In genomic region chr7:36792421-36792820, GRCh38 we compare ENCODE assay signal across 20 cellular contexts.
A peak's percentile ranks its signal among the peaks of the same experiment; 100 is the strongest.
DNase-seq lines count a peak whose midpoint lies in the region; ATAC-seq and TF ChIP-seq lines count a peak whose summit lies in the region.
"Had no signal": no experiment of that assay in that cellular context is flagged by ENCODE, and none has a peak within 500 bp of the region (broad histone marks: within the 10 kb centered on the region; RNA-seq: fewer than 3 reads in every experiment).

No MANE protein-coding gene starts in this region.

- H3K27ac Mint-ChIP-seq in natural killer cell, result peak overlapping the region; percentile 96 to 97
- no peak overlapping the region for H3K27ac Mint-ChIP-seq in activated T-helper 2 cell treated with anti-CD3 and anti-CD28 coated beads, Interferon-gamma antibody, Interleukin-2, Interleukin-4, amounts not matched to agents 10 μg/mL and 5 μg/mL and 100 μg/mL, durations not matched to agents 14 hours and 24 hours and 36 hours
- H3K27ac Mint-ChIP-seq: activated CD4-positive, alpha-beta T cell treated with anti-CD3 and anti-CD28 coated beads for 36 hours; activated naive CD8-positive, alpha-beta T cell treated with anti-CD3 and anti-CD28 coated beads, Interleukin-2, amount 10 ng/mL, durations not matched to agents 7 days and 5 days; stimulated activated naive CD8-positive, alpha-beta T cell treated with anti-CD3 and anti-CD28 coated beads, Interleukin-15, Interleukin-2, amounts not matched to agents 100 ng/mL and 50 ng/mL, for 24 hours had no signal

- peak overlapping the region; percentile 38 for H3K4me3 Mint-ChIP-seq in natural killer cell
- no peak overlapping the region for H3K4me3 Mint-ChIP-seq in activated T-helper 2 cell treated with anti-CD3 and anti-CD28 coated beads, Interferon-gamma antibody, Interleukin-2, Interleukin-4, amounts not matched to agents 10 μg/mL and 5 μg/mL and 100 μg/mL, durations not matched to agents 14 hours and 24 hours and 36 hours (ENCODE audit: low read depth)
- H3K4me3 Mint-ChIP-seq: activated CD4-positive, alpha-beta T cell treated with anti-CD3 and anti-CD28 coated beads for 36 hours; activated naive CD8-positive, alpha-beta T cell treated with anti-CD3 and anti-CD28 coated beads, Interleukin-2, amount 10 ng/mL, durations not matched to agents 7 days and 5 days; CD14-positive monocyte; stimulated activated naive CD8-positive, alpha-beta T cell treated with anti-CD3 and anti-CD28 coated beads, Interleukin-15, Interleukin-2, amounts not matched to agents 100 ng/mL and 50 ng/mL, for 24 hours; T-helper 17 cell had no signal

- no peaks in the 10 kb centered on the region for H3K36me3 Mint-ChIP-seq in natural killer cell
- H3K36me3 Mint-ChIP-seq in activated T-helper 2 cell treated with anti-CD3 and anti-CD28 coated beads, Interferon-gamma antibody, Interleukin-2, Interleukin-4, amounts not matched to agents 10 μg/mL and 5 μg/mL and 100 μg/mL, durations not matched to agents 14 hours and 24 hours and 36 hours (ENCODE audit: low read depth), result no peaks in the 10 kb centered on the region
- H3K36me3 Mint-ChIP-seq: CD14-positive monocyte had no signal

- peaks cover 83 to 88% of the 10 kb centered on the region in 2 donors for H3K4me1 Mint-ChIP-seq in natural killer cell
- H3K4me1 Mint-ChIP-seq in activated T-helper 2 cell treated with anti-CD3 and anti-CD28 coated beads, Interferon-gamma antibody, Interleukin-2, Interleukin-4, amounts not matched to agents 10 μg/mL and 5 μg/mL and 100 μg/mL, durations not matched to agents 14 hours and 24 hours and 36 hours (ENCODE audit: low read depth), result peaks cover 52% of the 10 kb centered on the region

- DNase-seq in natural killer cell, result no peak
- DNase-seq in NCI-H2196 treated with DMSO at 0.1 percent for 48 hours (lab: John Stamatoyannopoulos, UW; ENCODE audit: unreplicated experiment), result no peak
- no peak for DNase-seq in NCI-H446 (lab: John Stamatoyannopoulos, UW)
- no peak for DNase-seq in activated T-helper 2 cell treated with anti-CD3 and anti-CD28 coated beads, Interferon-gamma antibody, Interleukin-2, Interleukin-4, amounts not matched to agents 10 μg/mL and 5 μg/mL and 100 μg/mL, durations not matched to agents 14 hours and 24 hours and 36 hours (ENCODE audit: low spot score)
- DNase-seq: activated CD4-positive, alpha-beta T cell treated with anti-CD3 and anti-CD28 coated beads for 36 hours; activated naive CD8-positive, alpha-beta T cell treated with anti-CD3 and anti-CD28 coated beads, Interleukin-2, amount 10 ng/mL, durations not matched to agents 7 days and 5 days; caudate nucleus; DMS153; islet precursor cell; midbrain; NCI-H1048; NCI-H1694 treated with DMSO at 0.1 percent for 48 hours; posterior cingulate gyrus; right lobe of liver; T-helper 17 cell had no signal

- H3K9me3 Mint-ChIP-seq in natural killer cell, result no peaks in the 10 kb centered on the region
- no peaks in the 10 kb centered on the region for H3K9me3 Mint-ChIP-seq in activated T-helper 2 cell treated with anti-CD3 and anti-CD28 coated beads, Interferon-gamma antibody, Interleukin-2, Interleukin-4, amounts not matched to agents 10 μg/mL and 5 μg/mL and 100 μg/mL, durations not matched to agents 14 hours and 24 hours and 36 hours
- H3K9me3 Mint-ChIP-seq: stimulated activated naive CD8-positive, alpha-beta T cell treated with anti-CD3 and anti-CD28 coated beads, Interleukin-15, Interleukin-2, amounts not matched to agents 100 ng/mL and 50 ng/mL, for 24 hours had no signal

- intact Hi-C loops in natural killer cell (cut with micrococcal nuclease), result no loop called here
- intact Hi-C loops in activated T-helper 2 cell treated with anti-CD3 and anti-CD28 coated beads, Interferon-gamma antibody, Interleukin-2, Interleukin-4, amounts not matched to agents 10 μg/mL and 5 μg/mL and 100 μg/mL, durations not matched to agents 14 hours and 24 hours and 36 hours (cut with micrococcal nuclease), result no loop called here

- TF ChIP-seq CTCF in natural killer cell (IDR thresholded peaks at IDR 0.05), result no peak

- H3K27me3 Mint-ChIP-seq in natural killer cell (ENCODE audit: low read depth in 2 of 2), result no peaks in the 10 kb centered on the region
- H3K27me3 Mint-ChIP-seq in activated T-helper 2 cell treated with anti-CD3 and anti-CD28 coated beads, Interferon-gamma antibody, Interleukin-2, Interleukin-4, amounts not matched to agents 10 μg/mL and 5 μg/mL and 100 μg/mL, durations not matched to agents 14 hours and 24 hours and 36 hours (ENCODE audit: low read depth), result no peaks in the 10 kb centered on the region
- H3K27me3 Mint-ChIP-seq: activated CD4-positive, alpha-beta T cell treated with anti-CD3 and anti-CD28 coated beads for 36 hours; activated naive CD8-positive, alpha-beta T cell treated with anti-CD3 and anti-CD28 coated beads, Interleukin-2, amount 10 ng/mL, durations not matched to agents 7 days and 5 days; stimulated activated naive CD8-positive, alpha-beta T cell treated with anti-CD3 and anti-CD28 coated beads, Interleukin-15, Interleukin-2, amounts not matched to agents 100 ng/mL and 50 ng/mL, for 24 hours; T-helper 17 cell had no signal

- peak; percentile 51 for ATAC-seq in GM18511 (IDR thresholded peaks at IDR 0.05; ENCODE audit: unreplicated experiment)
- peak; percentile 53 for ATAC-seq in GM19438 (IDR thresholded peaks at IDR 0.05; ENCODE audit: low read depth, unreplicated experiment)
- ATAC-seq in HG03354 (IDR thresholded peaks at IDR 0.05; ENCODE audit: poor library complexity, severe bottlenecking, unreplicated experiment), result peak; percentile 81
- no peak for ATAC-seq in natural killer cell
- ATAC-seq: activated CD4-positive, alpha-beta T cell treated with anti-CD3 and anti-CD28 coated beads for 36 hours; right lobe of liver; T-helper 17 cell had no signal

Comparison
In these comparisons a context has a peak if more than half of its experiments do, and no peak if none do; other contexts are left out.
1. ATAC-seq: peak in GM18511 (single experiment), GM19438 (single experiment) and HG03354 (single experiment); none in natural killer cell (0 of 3).